ENCODE assay signal across 11 cellular contexts in the genomic region with DNA sequence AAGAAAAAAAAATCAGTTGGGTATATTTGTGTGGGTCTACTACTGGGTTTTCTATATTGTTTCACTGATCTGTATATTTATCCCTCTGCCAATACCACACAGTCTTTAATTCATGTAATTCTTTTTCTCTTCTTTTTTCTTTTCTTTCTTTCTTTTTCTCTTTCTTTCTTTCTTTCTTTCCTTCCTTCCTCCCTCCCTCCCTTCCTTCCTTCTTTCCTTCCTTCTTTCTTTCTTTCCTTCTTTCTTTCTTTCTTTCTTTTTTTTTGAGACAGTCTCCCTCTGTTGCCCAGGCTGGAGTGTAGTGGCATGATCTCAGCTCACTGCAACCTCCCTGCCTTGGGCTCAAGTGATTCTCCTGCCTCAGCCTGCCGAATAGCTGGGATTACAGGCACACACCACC. TPM values are rescaled to one million over a fixed set of nuclear protein-coding genes. Genes with fewer than 3 reads are reported as not detected.
"Had no signal": no experiment of that assay in that cellular context is flagged by ENCODE, and none has a peak within 500 bp of the region (broad histone marks: within the 10 kb centered on the region; RNA-seq: fewer than 3 reads in every experiment).

No MANE protein-coding gene starts in this region.

RNA-seq across cellular contexts. Expression of gene HJV, which starts 5.1 kb away (rescaled TPM):
- total RNA-seq: stomach, subcutaneous adipose tissue, suprapubic skin, thoracic aorta, thyroid gland, tibial nerve, upper lobe of left lung, upper lobe of right lung, ureter, uterus, vagina had no signal
- polyA plus RNA-seq: stomach had no signal
